In the genomic region with DNA sequence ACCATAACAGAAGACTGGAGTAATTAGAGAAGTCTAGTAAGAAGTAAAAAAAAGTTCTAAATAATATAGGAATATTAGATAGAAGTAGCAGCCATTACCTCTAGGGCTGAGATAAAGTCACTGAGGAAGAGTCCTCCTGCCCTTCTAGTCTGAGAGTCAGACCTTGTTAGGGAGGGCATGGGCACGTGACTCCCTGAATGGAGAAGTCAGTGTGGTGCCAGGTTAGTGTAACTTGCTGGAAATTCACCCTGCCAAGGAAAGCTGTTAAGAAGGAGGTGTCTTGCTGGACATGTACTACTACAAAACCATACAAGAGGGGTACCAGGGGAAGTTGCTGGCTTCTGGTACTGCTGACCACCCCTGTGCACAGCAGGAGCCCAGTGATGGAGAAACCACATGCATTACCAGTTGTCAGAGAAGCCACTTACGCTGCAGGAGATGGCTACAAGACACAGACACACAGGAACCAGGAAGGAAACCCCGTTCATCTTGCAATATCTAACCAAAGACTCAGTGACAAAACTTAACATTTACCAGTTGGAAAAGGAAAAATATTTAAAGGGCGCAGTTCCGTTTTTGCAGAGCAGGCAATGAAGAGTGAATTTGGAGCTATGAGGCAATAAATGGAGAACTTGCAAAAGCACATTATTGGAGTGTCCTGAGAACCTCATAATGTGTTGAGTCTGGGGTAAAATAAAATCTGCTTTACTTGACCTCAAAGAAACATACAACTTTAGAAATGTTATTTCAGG, we compare ENCODE assay signal across 31 cellular contexts.
A peak's percentile ranks its signal among the peaks of the same experiment; 100 is the strongest.
DNase-seq lines count a peak whose midpoint lies in the region; ATAC-seq, FAIRE-seq and TF ChIP-seq lines count a peak whose summit lies in the region.
"Had no signal": no experiment of that assay in that cellular context is flagged by ENCODE, and none has a peak within 500 bp of the region (broad histone marks: within the 10 kb centered on the region; RNA-seq: fewer than 3 reads in every experiment).

No MANE protein-coding gene starts in this region.

- no peaks in the 10 kb centered on the region for H4K20me1 ChIP-seq in K562 (replicated peaks; ENCODE audit: control insufficient read depth, insufficient read depth, low read length)

- no peak for TF ChIP-seq EP300 in K562 (IDR thresholded peaks at IDR 0.05; ENCODE audit: low read length)

- peak; percentile 58 for DNase-seq in GF-D8 (lab: John Stamatoyannopoulos, UW)
- DNase-seq in Kasumi-1 (lab: John Stamatoyannopoulos, UW): peak; percentile 99
- peak; percentile 43 for DNase-seq in SIG-M5 (lab: John Stamatoyannopoulos, UW)
- DNase-seq in K562 (ENCODE audit: extremely low read depth in 1 of 4, low spot score in 3 of 4): no peak
- DNase-seq in activated T-cell treated with anti-CD3 and anti-CD28 coated beads, Interleukin-2, amount 50 U/mL, for 4 hours: no peak
- DNase-seq: activated CD4-positive, alpha-beta memory T cell treated with anti-CD3 and anti-CD28 coated beads for 36 hours; activated CD4-positive, alpha-beta T cell treated with anti-CD3 and anti-CD28 coated beads for 1 hour; activated CD8-positive, alpha-beta memory T cell treated with anti-CD3 and anti-CD28 coated beads, Interleukin-2, amount 50 U/mL, for 48 hours; anterior cingulate cortex; CD8-positive, alpha-beta memory T cell; heart right ventricle; lower lobe of right lung; MM.1S; naive thymus-derived CD8-positive, alpha-beta T cell; NCI-H146; NCI-H226; NCI-H526 treated with DMSO at 0.1 percent for 48 hours; stimulated activated CD4-positive, alpha-beta T cell treated with anti-CD3 and anti-CD28 coated beads, Interleukin-4, amount 100 ng/mL, for 24 hours; thyroid gland had no signal

- in situ Hi-C loops in K562 (cut with MboI): loop anchor here (10.0 kb wide), 1 partner anchor 253 kb away; no protein-coding TSS in a partner anchor

- no peaks in the 10 kb centered on the region for H3K27me3 ChIP-seq in K562 (ENCODE audit: control insufficient read depth in 2 of 2, insufficient read depth in 2 of 2, low read length in 2 of 2)
- H3K27me3 ChIP-seq: SJSA1, thyroid gland, vagina had no signal

- no peaks in the 10 kb centered on the region for H3K9me1 ChIP-seq in K562 (ENCODE audit: control insufficient read depth, insufficient read depth, low read length)

- no peak overlapping the region for H3K27ac ChIP-seq in K562 (ENCODE audit: extremely low read depth, low read depth, low read length)
- H3K27ac ChIP-seq: heart right ventricle, lower lobe of right lung, SJSA1, thyroid gland, vagina had no signal

- H3K4me1 ChIP-seq in K562 (replicated peaks in 1 of 2; ENCODE audit: control insufficient read depth in 2 of 2, insufficient read depth in 2 of 2, low read length in 2 of 2): no peaks in the 10 kb centered on the region; a peak in 1 of 5 replicates
- H3K4me1 ChIP-seq: heart right ventricle, lower lobe of right lung, SJSA1, thyroid gland, vagina had no signal

- no peaks in the 10 kb centered on the region for H3K36me3 Mint-ChIP-seq in activated T-cell treated with anti-CD3 and anti-CD28 coated beads, Interleukin-2, amount 50 U/mL, for 4 hours (ENCODE audit: insufficient read depth)
- H3K36me3 Mint-ChIP-seq: activated CD4-positive, alpha-beta memory T cell treated with anti-CD3 and anti-CD28 coated beads for 36 hours; activated naive CD4-positive, alpha-beta T cell treated with anti-CD3 and anti-CD28 coated beads, Interleukin-2, amount 50 U/mL, for 24 hours; CD8-positive, alpha-beta memory T cell; naive thymus-derived CD8-positive, alpha-beta T cell had no signal

- no peak overlapping the region for H3K4me2 ChIP-seq in K562 (ENCODE audit: insufficient read depth, low read length)

- H3K4me1 Mint-ChIP-seq in activated T-cell treated with anti-CD3 and anti-CD28 coated beads, Interleukin-2, amount 50 U/mL, for 4 hours (ENCODE audit: low read depth): peaks cover 7% of the 10 kb centered on the region

- POLR2A ChIA-PET in K562 (lab: Yijun Ruan, JAX): interaction anchor here (1.2 to 1.3 kb wide), 2 partner anchors 10 to 11 kb away, joined by 3 to 5 read pairs; no protein-coding TSS in a partner anchor

- H3K9me3 Mint-ChIP-seq in activated T-cell treated with anti-CD3 and anti-CD28 coated beads, Interleukin-2, amount 50 U/mL, for 4 hours: no peaks in the 10 kb centered on the region
- H3K9me3 Mint-ChIP-seq: activated CD4-positive, alpha-beta memory T cell treated with anti-CD3 and anti-CD28 coated beads for 36 hours; activated naive CD4-positive, alpha-beta T cell treated with anti-CD3 and anti-CD28 coated beads, Interleukin-2, amount 50 U/mL, for 24 hours; activated T-helper 17 cell treated with anti-CD3 and anti-CD28 coated beads, Interleukin-2, amount 50 U/mL, for 72 hours; CD8-positive, alpha-beta memory T cell; naive thymus-derived CD8-positive, alpha-beta T cell had no signal

- FAIRE-seq in K562 (lab: Jason Lieb, UNC): no peak
- FAIRE-seq: bronchial epithelial cell, endothelial cell of umbilical vein, frontal cortex had no signal

- WGBS in K562 (ENCODE audit: insufficient coverage, low coverage, missing lambda C conversion rate): 34% methylated on average over 5 of the region's 5 CpGs

- no TSS peak for BruUV-seq in K562 (replicated peaks; lab: Mats Ljungman, UMichigan)

- H3K4me3 Mint-ChIP-seq in activated T-cell treated with anti-CD3 and anti-CD28 coated beads, Interleukin-2, amount 50 U/mL, for 4 hours: no peak overlapping the region
- H3K4me3 Mint-ChIP-seq: activated CD4-positive, alpha-beta memory T cell treated with anti-CD3 and anti-CD28 coated beads for 36 hours; activated naive CD4-positive, alpha-beta T cell treated with anti-CD3 and anti-CD28 coated beads, Interleukin-2, amount 50 U/mL, for 24 hours; activated T-helper 17 cell treated with anti-CD3 and anti-CD28 coated beads, Interleukin-2, amount 50 U/mL, for 72 hours; B cell; CD8-positive, alpha-beta memory T cell had no signal

- intact Hi-C loops in K562 (cut with micrococcal nuclease): no loop called here

- no peak for TF ChIP-seq POLR2A in K562 (conservative IDR thresholded peaks at IDR 0.05)

- no peak overlapping the region for H3K9ac ChIP-seq in K562 (ENCODE audit: insufficient read depth in 1 of 2, low read depth in 2 of 2, low read length in 2 of 2)

- H3K9me3 ChIP-seq in K562 (replicated peaks; ENCODE audit: control insufficient read depth, insufficient read depth, low read depth, low read length): no peaks in the 10 kb centered on the region
- H3K9me3 ChIP-seq: heart right ventricle, lower lobe of right lung, SJSA1, thyroid gland, vagina had no signal

- no peak for TF ChIP-seq CTCF in K562 (IDR thresholded peaks at IDR 0.05 in 2 of 3, conservative IDR thresholded peaks at IDR 0.05 in 1 of 3; ENCODE audit: insufficient read depth in 2 of 3, low read depth in 1 of 3, low read length in 3 of 3)

- no peak overlapping the region for H3K4me3 ChIP-seq in K562
- H3K4me3 ChIP-seq: heart right ventricle, lower lobe of right lung, SJSA1, thyroid gland, vagina had no signal

- H3K27me3 Mint-ChIP-seq in activated T-cell treated with anti-CD3 and anti-CD28 coated beads, Interleukin-2, amount 50 U/mL, for 4 hours (ENCODE audit: low read depth): no peaks in the 10 kb centered on the region
- H3K27me3 Mint-ChIP-seq: activated naive CD4-positive, alpha-beta T cell treated with anti-CD3 and anti-CD28 coated beads, Interleukin-2, amount 50 U/mL, for 24 hours; activated T-helper 17 cell treated with anti-CD3 and anti-CD28 coated beads, Interleukin-2, amount 50 U/mL, for 72 hours had no signal

- CTCF ChIA-PET in K562 (lab: Yijun Ruan, JAX; ENCODE audit: low intra/inter-chr PET ratio): no interaction called here

- H3K79me2 ChIP-seq in K562 (ENCODE audit: control insufficient read depth, insufficient read depth, low read length): no peaks in the 10 kb centered on the region

- H3K36me3 ChIP-seq in K562 (ENCODE audit: control insufficient read depth, insufficient read depth, low read length): no peaks in the 10 kb centered on the region
- H3K36me3 ChIP-seq: heart right ventricle, lower lobe of right lung, SJSA1, thyroid gland, vagina had no signal

- TF ChIP-seq RAD21 in K562 (CRISPR knock-in tag; conservative IDR thresholded peaks at IDR 0.05 in 1 of 2, IDR thresholded peaks at IDR 0.05 in 1 of 2): no peak

- no peak for ATAC-seq in K562
- ATAC-seq in GM19452 (IDR thresholded peaks at IDR 0.05; ENCODE audit: unreplicated experiment): no peak
- no peak for ATAC-seq in GM21390 (IDR thresholded peaks at IDR 0.05; ENCODE audit: unreplicated experiment)
- no peak for ATAC-seq in activated T-cell treated with anti-CD3 and anti-CD28 coated beads, Interleukin-2, amount 50 U/mL, for 4 hours
- ATAC-seq in GM19035 (IDR thresholded peaks at IDR 0.05; ENCODE audit: unreplicated experiment): no peak
- ATAC-seq: activated T-helper 17 cell treated with anti-CD3 and anti-CD28 coated beads, Interleukin-2, amount 50 U/mL, for 72 hours; HCT116; heart right ventricle; lower lobe of right lung; naive thymus-derived CD8-positive, alpha-beta T cell had no signal

- no peak overlapping the region for H2AFZ ChIP-seq in K562 (ENCODE audit: low read depth, low read length)

TF ChIP-seq in K562, 482 proteins besides CTCF, POLR2A, EP300 and RAD21:
- TF ChIP-seq, protein P1, sequence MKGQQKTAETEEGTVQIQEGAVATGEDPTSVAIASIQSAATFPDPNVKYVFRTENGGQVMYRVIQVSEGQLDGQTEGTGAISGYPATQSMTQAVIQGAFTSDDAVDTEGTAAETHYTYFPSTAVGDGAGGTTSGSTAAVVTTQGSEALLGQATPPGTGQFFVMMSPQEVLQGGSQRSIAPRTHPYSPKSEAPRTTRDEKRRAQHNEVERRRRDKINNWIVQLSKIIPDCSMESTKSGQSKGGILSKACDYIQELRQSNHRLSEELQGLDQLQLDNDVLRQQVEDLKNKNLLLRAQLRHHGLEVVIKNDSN (CRISPR knock-in tag; IDR thresholded peaks at IDR 0.05): peak; percentile 41; the same call in 1 of the 2 replicates
- no peak for TF ChIP-seq SIN3B (IDR thresholded peaks at IDR 0.05; ENCODE audit: low read depth)

Comparison
In these comparisons a context has a peak if more than half of its experiments do, and no peak if none do; other contexts are left out.
1. DNase-seq: peak in GF-D8 (single experiment), Kasumi-1 (2 of 2) and SIG-M5 (single experiment); none in K562 (0 of 4) and activated T-cell treated with anti-CD3 and anti-CD28 coated beads, Interleukin-2, amount 50 U/mL, for 4 hours (single experiment).